1 cellular context compared by ENCODE assay signal in genomic region chr2:24454258-24454657, GRCh38.
TF ChIP-seq lines count a peak whose summit lies in the region.

No MANE protein-coding gene starts in this region.

TF ChIP-seq in H1, 55 proteins besides CTCF, POLR2A, EP300 and RAD21 (continued from another document):
- no peak for TF ChIP-seq RNF2 (IDR thresholded peaks at IDR 0.05; ENCODE audit: borderline replicate concordance, low read depth, low read length, missing control alignments, poor library complexity, severe bottlenecking)
